ENCODE assay signal across 26 cellular contexts in genomic region chr3:29478671-29479070, GRCh38.
"Had no signal": no experiment of that assay in that cellular context is flagged by ENCODE, and none has a peak within 500 bp of the region (broad histone marks: within the 10 kb centered on the region; RNA-seq: fewer than 3 reads in every experiment).

No MANE protein-coding gene starts in this region.

- H3K4me1 Mint-ChIP-seq: activated T-helper 17 cell treated with anti-CD3 and anti-CD28 coated beads, Interleukin-2, amount 50 U/mL, for 72 hours; naive thymus-derived CD8-positive, alpha-beta T cell had no signal

- H3K27ac ChIP-seq: adrenal gland, coronary artery, epithelial cell of prostate, left lung, neural progenitor cell, sigmoid colon, thoracic aorta, upper lobe of left lung had no signal

- H3K4me2 ChIP-seq: neural progenitor cell had no signal

- DNase-seq: activated CD8-positive, alpha-beta memory T cell treated with anti-CD3 and anti-CD28 coated beads, Interleukin-2, amount 50 U/mL, for 4 hours; activated T-cell treated with anti-CD3 and anti-CD28 coated beads, Interleukin-2, amount 50 U/mL, for 24 hours; adrenal gland; cerebellar nuclear complex; endodermal cell; glutamatergic neuron; hippocampal formation; kidney glomerular epithelial cell; left lung; naive thymus-derived CD8-positive, alpha-beta T cell; posterior cingulate gyrus; sigmoid colon; stimulated activated CD4-positive, alpha-beta T cell treated with anti-CD3 and anti-CD28 coated beads, Interleukin-2, amount 100 ng/mL, for 48 hours; stimulated activated naive CD4-positive, alpha-beta T cell treated with Interleukin-2 at 50 U/mL for 16 hours; T1000; upper lobe of left lung had no signal

- H3K9ac ChIP-seq: neural progenitor cell had no signal

- H3K27me3 Mint-ChIP-seq: activated T-cell treated with anti-CD3 and anti-CD28 coated beads, Interleukin-2, amount 50 U/mL, for 24 hours; activated T-helper 17 cell treated with anti-CD3 and anti-CD28 coated beads, Interleukin-2, amount 50 U/mL, for 72 hours had no signal

- H3K9me3 ChIP-seq: adrenal gland, sigmoid colon, thoracic aorta, upper lobe of left lung had no signal

- H3K9me3 Mint-ChIP-seq: activated naive CD4-positive, alpha-beta T cell treated with anti-CD3 and anti-CD28 coated beads, Interleukin-2, amount 50 U/mL, for 72 hours; activated T-cell treated with anti-CD3 and anti-CD28 coated beads, Interleukin-2, amount 50 U/mL, for 24 hours; activated T-helper 17 cell treated with anti-CD3 and anti-CD28 coated beads, Interleukin-2, amount 50 U/mL, for 72 hours; neural progenitor cell; T-helper 1 cell treated with Interleukin-12 subunit alpha and Interleukin-12 subunit beta and Interleukin-4 antibody, amounts not matched to agents 30 μg/mL and 1 μg/mL, for 36 hours had no signal

- H3K27ac Mint-ChIP-seq: activated naive CD4-positive, alpha-beta T cell treated with anti-CD3 and anti-CD28 coated beads, Interleukin-2, amount 50 U/mL, for 72 hours; activated T-cell treated with anti-CD3 and anti-CD28 coated beads, Interleukin-2, amount 50 U/mL, for 24 hours; activated T-helper 17 cell treated with anti-CD3 and anti-CD28 coated beads, Interleukin-2, amount 50 U/mL, for 72 hours; endodermal cell; naive thymus-derived CD8-positive, alpha-beta T cell; neural progenitor cell; T-helper 1 cell treated with Interleukin-12 subunit alpha and Interleukin-12 subunit beta and Interleukin-4 antibody, amounts not matched to agents 30 μg/mL and 1 μg/mL, for 36 hours; WTC11 had no signal

- H3K27me3 ChIP-seq: adrenal gland, left lung, neural progenitor cell, sigmoid colon, upper lobe of left lung had no signal

- H3K4me1 ChIP-seq: left lung had no signal

- H2AFZ ChIP-seq: neural progenitor cell had no signal

- FAIRE-seq: frontal cortex had no signal

- H3K36me3 ChIP-seq: adrenal gland, left lung, neural progenitor cell, sigmoid colon, thoracic aorta, upper lobe of left lung had no signal

- H3K36me3 Mint-ChIP-seq: activated naive CD4-positive, alpha-beta T cell treated with anti-CD3 and anti-CD28 coated beads, Interleukin-2, amount 50 U/mL, for 72 hours; naive thymus-derived CD8-positive, alpha-beta T cell; neural progenitor cell; WTC11 had no signal

- H3K4me3 ChIP-seq: adrenal gland, coronary artery, left lung, lung, neural progenitor cell, sigmoid colon, thoracic aorta, upper lobe of left lung had no signal

- H3K4me3 Mint-ChIP-seq: activated T-cell treated with anti-CD3 and anti-CD28 coated beads, Interleukin-2, amount 50 U/mL, for 24 hours; activated T-helper 17 cell treated with anti-CD3 and anti-CD28 coated beads, Interleukin-2, amount 50 U/mL, for 72 hours; endodermal cell; naive thymus-derived CD8-positive, alpha-beta T cell; neural progenitor cell; T-helper 1 cell treated with Interleukin-12 subunit alpha and Interleukin-12 subunit beta and Interleukin-4 antibody, amounts not matched to agents 30 μg/mL and 1 μg/mL, for 36 hours; WTC11 had no signal
